ENCODE assay signal across 13 cellular contexts in the genomic region with DNA sequence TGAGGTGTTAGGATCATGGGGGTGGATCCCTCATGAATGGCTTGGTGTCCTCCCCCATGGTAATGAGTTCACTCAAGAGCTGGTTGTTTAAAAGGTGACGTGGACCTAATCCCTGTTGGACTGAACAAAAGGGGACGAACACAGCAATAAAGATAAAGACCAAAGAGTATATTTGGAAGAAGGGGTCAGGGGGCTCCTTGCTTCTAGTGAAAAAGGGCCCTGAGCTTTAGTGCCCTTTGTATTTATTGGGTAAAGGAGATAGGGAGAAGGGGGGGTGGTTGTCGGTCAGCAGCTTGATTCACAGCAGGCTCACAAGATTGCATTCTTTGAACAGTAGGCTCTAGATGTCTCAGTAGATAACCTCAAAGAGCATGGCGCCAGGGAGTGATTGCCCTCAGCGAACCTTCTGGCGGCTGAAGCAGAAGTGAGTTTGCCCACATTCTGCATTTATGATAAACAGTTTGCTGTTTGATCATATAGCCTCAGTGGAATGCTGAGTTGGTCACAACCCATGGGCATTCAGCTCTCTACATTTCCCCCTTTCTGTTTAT.
"Had no signal": no experiment of that assay in that cellular context is flagged by ENCODE, and none has a peak within 500 bp of the region (broad histone marks: within the 10 kb centered on the region; RNA-seq: fewer than 3 reads in every experiment).

No MANE protein-coding gene starts in this region.

- DNase-seq: esophagus squamous epithelium; foreskin fibroblast; kidney; left cardiac atrium; left ventricle myocardium inferior; naive thymus-derived CD4-positive, alpha-beta T cell; nephron progenitor cell; psoas muscle; retina; stimulated activated naive CD4-positive, alpha-beta T cell had no signal

- H3K4me3 ChIP-seq: esophagus squamous epithelium, left ventricle myocardium inferior, psoas muscle, skin epidermis had no signal

- H3K9me3 ChIP-seq: esophagus squamous epithelium, left ventricle myocardium inferior, psoas muscle had no signal

- H3K36me3 ChIP-seq: left ventricle myocardium inferior had no signal

- H3K27ac ChIP-seq: esophagus squamous epithelium, left ventricle myocardium inferior, psoas muscle, skin epidermis had no signal

- H3K27me3 ChIP-seq: esophagus squamous epithelium had no signal

- ATAC-seq: left cardiac atrium; naive thymus-derived CD4-positive, alpha-beta T cell; psoas muscle; sciatic nerve had no signal

- FAIRE-seq: kidney, urothelium cell line had no signal
